Comparison of ENCODE assay signal across 28 cellular contexts in the genomic region with DNA sequence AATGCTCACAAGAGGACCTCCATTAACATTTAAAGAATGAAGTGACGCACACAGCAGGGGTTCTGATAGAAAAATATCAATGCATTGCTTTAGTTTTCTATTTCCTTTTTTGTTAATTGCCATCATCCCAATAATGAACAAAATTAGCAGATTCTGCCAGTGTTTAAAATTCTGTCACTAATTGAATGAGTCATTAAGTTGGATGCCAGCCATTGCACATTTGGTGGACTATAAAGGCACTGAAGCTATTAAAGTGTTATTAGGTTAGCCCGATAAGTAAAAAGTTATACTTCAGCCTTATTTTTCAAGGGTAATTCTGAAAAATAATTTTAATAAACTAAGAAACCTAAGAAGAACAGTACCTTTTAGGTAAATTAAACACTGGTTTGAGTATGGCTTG. TPM values are rescaled to one million over a fixed set of nuclear protein-coding genes. Genes with fewer than 3 reads are reported as not detected.
"Had no signal": no experiment of that assay in that cellular context is flagged by ENCODE, and none has a peak within 500 bp of the region (broad histone marks: within the 10 kb centered on the region; RNA-seq: fewer than 3 reads in every experiment).

No MANE protein-coding gene starts in this region.

- H3K27me3 ChIP-seq: left lung, right atrium auricular region, right lobe of liver, suprapubic skin, tibial artery, upper lobe of right lung had no signal

- H3K27me3 Mint-ChIP-seq: stimulated activated naive B cell treated with anti-CD40 and anti-IgM and Interleukin-4, amounts not matched to agents 10 μg/mL and 1 μg/mL and 100 μg/mL, for 72 hours; stimulated activated naive CD8-positive, alpha-beta T cell treated with anti-CD3 and anti-CD28 coated beads, Interleukin-15, Interleukin-2, amounts not matched to agents 100 ng/mL and 50 ng/mL, for 24 hours had no signal

- H3K4me2 ChIP-seq: smooth muscle cell had no signal

- H3K36me3 Mint-ChIP-seq: naive thymus-derived CD8-positive, alpha-beta T cell; stimulated activated naive B cell treated with anti-CD40 and anti-IgM and Interleukin-4, amounts not matched to agents 10 μg/mL and 1 μg/mL and 100 μg/mL, for 72 hours had no signal

- FAIRE-seq: keratinocyte, pancreas, urothelium cell line had no signal

- H3K4me3 Mint-ChIP-seq: naive thymus-derived CD8-positive, alpha-beta T cell; nephron; neural crest cell; stimulated activated naive B cell treated with anti-CD40 and anti-IgM and Interleukin-4, amounts not matched to agents 10 μg/mL and 1 μg/mL and 100 μg/mL, for 72 hours; stimulated activated naive CD8-positive, alpha-beta T cell treated with anti-CD3 and anti-CD28 coated beads, Interleukin-15, Interleukin-2, amounts not matched to agents 100 ng/mL and 50 ng/mL, for 24 hours had no signal

- H3K27ac ChIP-seq: left lung, lower lobe of right lung, pancreas, psoas muscle, right atrium auricular region, right lobe of liver, suprapubic skin, thoracic aorta, tibial artery, upper lobe of right lung had no signal

- H3K27ac Mint-ChIP-seq: naive thymus-derived CD8-positive, alpha-beta T cell; nephron; stimulated activated naive B cell treated with anti-CD40 and anti-IgM and Interleukin-4, amounts not matched to agents 10 μg/mL and 1 μg/mL and 100 μg/mL, for 72 hours; stimulated activated naive CD8-positive, alpha-beta T cell treated with anti-CD3 and anti-CD28 coated beads, Interleukin-15, Interleukin-2, amounts not matched to agents 100 ng/mL and 50 ng/mL, for 24 hours had no signal

- H3K4me3 ChIP-seq: left lung, lower lobe of right lung, pancreas, psoas muscle, right atrium auricular region, right lobe of liver, smooth muscle cell, suprapubic skin, thoracic aorta, tibial artery, upper lobe of right lung had no signal

- H3K4me1 ChIP-seq: left lung, lower lobe of right lung, pancreas, psoas muscle, right atrium auricular region, right lobe of liver, suprapubic skin, tibial artery, upper lobe of right lung had no signal

- H3K9me3 ChIP-seq: left lung, lower lobe of right lung, pancreas, psoas muscle, right atrium auricular region, right lobe of liver, suprapubic skin, thoracic aorta, tibial artery, upper lobe of right lung had no signal

- H3K9me3 Mint-ChIP-seq: stimulated activated naive B cell treated with anti-CD40 and anti-IgM and Interleukin-4, amounts not matched to agents 10 μg/mL and 1 μg/mL and 100 μg/mL, for 72 hours; stimulated activated naive CD8-positive, alpha-beta T cell treated with anti-CD3 and anti-CD28 coated beads, Interleukin-15, Interleukin-2, amounts not matched to agents 100 ng/mL and 50 ng/mL, for 24 hours had no signal

- H3K4me1 Mint-ChIP-seq: naive thymus-derived CD8-positive, alpha-beta T cell; nephron; neural crest cell had no signal

- DNase-seq: hippocampal formation; left colon; left lung; lower lobe of right lung; mammary epithelial cell; mesenchymal stem cell; naive thymus-derived CD8-positive, alpha-beta T cell; nucleus accumbens; pancreas; posterior cingulate gyrus; psoas muscle; right lobe of liver; stimulated activated CD4-positive, alpha-beta T cell treated with anti-CD3 and anti-CD28 coated beads, Interleukin-2, amount 100 ng/mL, for 24 hours; stimulated activated CD4-positive, alpha-beta T cell treated with anti-CD3 and anti-CD28 coated beads, Interleukin-4, amount 100 ng/mL, for 1 hour; stimulated activated naive B cell treated with anti-CD40 and anti-IgM and Interleukin-4, amounts not matched to agents 10 μg/mL and 1 μg/mL and 100 μg/mL, for 72 hours; tibial artery; trophoblast cell; upper lobe of right lung had no signal

- H3K36me3 ChIP-seq: left lung, lower lobe of right lung, pancreas, right atrium auricular region, right lobe of liver, suprapubic skin, thoracic aorta, tibial artery, upper lobe of right lung had no signal

RNA-seq across cellular contexts. Expression of a gene that starts 53.1 kb away (rescaled TPM):
- total RNA-seq: right atrium auricular region, subcutaneous adipose tissue, suprapubic skin had no signal
- polyA plus RNA-seq: naive thymus-derived CD8-positive, alpha-beta T cell; smooth muscle cell had no signal
